Comparison of ENCODE assay signal across 9 cellular contexts in genomic region chr2:122960727-122961641, GRCh38.
A peak's percentile ranks its signal among the peaks of the same experiment; 100 is the strongest.
DNase-seq lines count a peak whose midpoint lies in the region; TF ChIP-seq lines count a peak whose summit lies in the region.
"Had no signal": no experiment of that assay in that cellular context is flagged by ENCODE, and none has a peak within 500 bp of the region (broad histone marks: within the 10 kb centered on the region; RNA-seq: fewer than 3 reads in every experiment).

No MANE protein-coding gene starts in this region.

- no peak overlapping the region for H3K9ac ChIP-seq in colonic mucosa (ENCODE audit: low read depth in 2 of 2, low read length in 2 of 2)

- intact Hi-C loops in posterior vena cava (cut with DNase I): no loop called here
- intact Hi-C loops in colonic mucosa (cut with DNase I): no loop called here

- no peak overlapping the region for H3K4me3 ChIP-seq in kidney epithelial cell (ENCODE audit: low read depth, low read length)
- no peak overlapping the region for H3K4me3 ChIP-seq in colonic mucosa

- H3K36me3 ChIP-seq in kidney epithelial cell (ENCODE audit: control insufficient read depth, insufficient read depth, low read length) (no peaks in the 10 kb centered on the region), colonic mucosa (no peaks in the 10 kb centered on the region)

- H3K4me1 ChIP-seq in colonic mucosa: no peaks in the 10 kb centered on the region

- no peak overlapping the region for H3K27ac ChIP-seq in colonic mucosa

- DNase-seq in Daoy (ENCODE audit: low read depth) (peak; percentile 59), NCI-H1694 (lab: John Stamatoyannopoulos, UW) (peak; percentile 31), SHP77 treated with DMSO at 0.1 percent for 48 hours (lab: John Stamatoyannopoulos, UW) (peak; percentile 98), kidney epithelial cell (ENCODE audit: low read depth) (peak; percentile 84), posterior vena cava (ENCODE audit: low spot score) (no peak), OCI-M2 (lab: John Stamatoyannopoulos, UW; ENCODE audit: unreplicated experiment) (no peak), colonic mucosa (no peak), pons (ENCODE audit: low spot score) (no peak)
- DNase-seq: Calu3 had no signal

- TF ChIP-seq CTCF in kidney epithelial cell (IDR thresholded peaks at IDR 0.05; ENCODE audit: insufficient read depth, low read length, poor library complexity, severe bottlenecking): peak; percentile 3
- TF ChIP-seq CTCF in colonic mucosa (IDR thresholded peaks at IDR 0.05): no peak

- H3K27me3 ChIP-seq in kidney epithelial cell (ENCODE audit: control insufficient read depth, insufficient read depth, low read length) (no peaks in the 10 kb centered on the region), colonic mucosa (no peaks in the 10 kb centered on the region)

- H3K9me3 ChIP-seq in colonic mucosa: no peaks in the 10 kb centered on the region

Comparison
In these comparisons a context has a peak if more than half of its experiments do, and no peak if none do; other contexts are left out.
1. DNase-seq: peak in Daoy (single experiment), NCI-H1694 (single experiment), SHP77 treated with DMSO at 0.1 percent for 48 hours (single experiment) and kidney epithelial cell (single experiment); none in posterior vena cava (single experiment), OCI-M2 (single experiment), colonic mucosa (single experiment) and pons (single experiment).